In the genomic region with DNA sequence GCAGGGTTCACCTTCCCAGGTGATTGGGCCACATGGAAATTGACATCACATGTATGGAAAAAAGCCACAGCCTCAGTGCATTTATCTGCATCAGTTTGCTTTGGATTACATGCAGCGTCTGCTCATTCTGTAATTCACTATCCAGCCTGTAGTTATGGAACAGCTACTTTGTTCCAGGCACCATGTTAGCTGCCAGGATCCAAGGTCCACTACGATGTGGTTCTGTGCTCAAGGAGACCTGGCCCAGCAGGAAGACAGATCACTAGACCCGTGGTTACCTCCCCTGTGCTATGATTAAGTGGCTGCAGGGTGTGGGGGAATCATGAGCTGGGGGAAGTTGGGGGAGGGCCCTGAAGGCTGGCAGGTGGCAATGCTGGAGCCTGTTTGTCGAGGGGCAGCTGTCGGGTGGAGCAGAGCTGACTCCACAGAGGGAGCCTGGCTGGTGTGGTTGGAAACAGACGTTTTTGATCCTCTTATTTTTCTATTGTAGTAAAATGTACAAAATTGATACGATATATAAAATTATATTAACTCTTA, we compare ENCODE assay signal across 19 cellular contexts. TPM values are rescaled to one million over a fixed set of nuclear protein-coding genes. Genes with fewer than 3 reads are reported as not detected.
DNase-seq lines count a peak whose midpoint lies in the region; TF ChIP-seq lines count a peak whose summit lies in the region.
"Had no signal": no experiment of that assay in that cellular context is flagged by ENCODE, and none has a peak within 500 bp of the region (broad histone marks: within the 10 kb centered on the region; RNA-seq: fewer than 3 reads in every experiment).

No MANE protein-coding gene starts in this region.

- peaks cover 21% of the 10 kb centered on the region for H3K36me3 Mint-ChIP-seq in nephron progenitor cell (ENCODE audit: low read depth)
- H3K36me3 Mint-ChIP-seq: activated CD8-positive, alpha-beta memory T cell treated with anti-CD3 and anti-CD28 coated beads, Interleukin-2, amount 10 ng/mL, durations not matched to agents 7 days and 5 days had no signal

- DNase-seq in Jurkat, Clone E6-1 (ENCODE audit: low read depth, low spot score), result peak; percentile 12
- DNase-seq in NCI-H1694 (lab: John Stamatoyannopoulos, UW) (peak; percentile 46), NCI-H82 treated with DMSO at 0.1 percent for 48 hours (lab: John Stamatoyannopoulos, UW; ENCODE audit: unreplicated experiment) (peak; percentile 17), nephron progenitor cell (no peak), NAMALWA (ENCODE audit: low spot score) (no peak), NCI-H1930 (lab: John Stamatoyannopoulos, UW) (no peak), inferior parietal cortex (ENCODE audit: extremely low spot score) (no peak)
- DNase-seq: activated CD4-positive, CD25-positive, alpha-beta regulatory T cell; activated CD8-positive, alpha-beta memory T cell treated with anti-CD3 and anti-CD28 coated beads, Interleukin-2, amount 10 ng/mL, durations not matched to agents 7 days and 5 days; activated naive CD4-positive, alpha-beta T cell; colonic mucosa; DMS153; gastrocnemius medialis; HCEC 1CT; left ventricle myocardium superior; NK-92 treated with Interleukin-12 subunit alpha and Interleukin-12 subunit beta, amount 100 ng/mL, for 24 hours; thyroid gland had no signal

- no peak overlapping the region for H3K4me3 Mint-ChIP-seq in nephron progenitor cell
- H3K4me3 Mint-ChIP-seq: activated CD8-positive, alpha-beta memory T cell treated with anti-CD3 and anti-CD28 coated beads, Interleukin-2, amount 10 ng/mL, durations not matched to agents 7 days and 5 days had no signal

- peaks cover 70% of the 10 kb centered on the region for H3K4me1 Mint-ChIP-seq in nephron progenitor cell

- H3K4me3 ChIP-seq in Jurkat, Clone E6-1 (ENCODE audit: low read length), result no peak overlapping the region
- H3K4me3 ChIP-seq: BLaER1, colonic mucosa, gastrocnemius medialis, skin epidermis, thyroid gland had no signal

- TF ChIP-seq CTCF in nephron progenitor cell (IDR thresholded peaks at IDR 0.05), result no peak

- H3K9me3 Mint-ChIP-seq in nephron progenitor cell, result no peaks in the 10 kb centered on the region

- H3K27me3 Mint-ChIP-seq in nephron progenitor cell (ENCODE audit: low read depth, poor library complexity), result no peaks in the 10 kb centered on the region
- H3K27me3 Mint-ChIP-seq: activated CD8-positive, alpha-beta memory T cell treated with anti-CD3 and anti-CD28 coated beads, Interleukin-2, amount 10 ng/mL, durations not matched to agents 7 days and 5 days had no signal

- H3K27ac Mint-ChIP-seq in nephron progenitor cell, result peak overlapping the region; percentile 68
- H3K27ac Mint-ChIP-seq: activated CD8-positive, alpha-beta memory T cell treated with anti-CD3 and anti-CD28 coated beads, Interleukin-2, amount 10 ng/mL, durations not matched to agents 7 days and 5 days had no signal

RNA-seq across cellular contexts. Expression of a gene that starts 58.6 kb away (rescaled TPM):
- polyA plus RNA-seq in Jurkat, Clone E6-1 (2012; ENCODE audit: insufficient read depth, insufficient read length), result 13.5 TPM

Comparison
In these comparisons a context has a peak if more than half of its experiments do, and no peak if none do; other contexts are left out.
1. DNase-seq: peak in Jurkat, Clone E6-1 (single experiment), NCI-H1694 (single experiment) and NCI-H82 treated with DMSO at 0.1 percent for 48 hours (single experiment); none in nephron progenitor cell (single experiment), NAMALWA (single experiment), NCI-H1930 (0 of 2) and inferior parietal cortex (single experiment).